In genomic region chr21:33377221-33377620, GRCh38 we compare ENCODE assay signal across 18 cellular contexts. TPM values are rescaled to one million over a fixed set of nuclear protein-coding genes. Genes with fewer than 3 reads are reported as not detected.
DNase-seq lines count a peak whose midpoint lies in the region; ATAC-seq and TF ChIP-seq lines count a peak whose summit lies in the region.
"Had no signal": no experiment of that assay in that cellular context is flagged by ENCODE, and none has a peak within 500 bp of the region (broad histone marks: within the 10 kb centered on the region; RNA-seq: fewer than 3 reads in every experiment).

No MANE protein-coding gene starts in this region.

- H3K27me3 ChIP-seq in BLaER1 treated with 17β-estradiol and CSF1 and Interleukin-3, amounts not matched to agents 10 nM and 100 nM, result no peaks in the 10 kb centered on the region
- H3K27me3 ChIP-seq: SJSA1 had no signal

- no peaks in the 10 kb centered on the region for H3K9me3 ChIP-seq in BLaER1 treated with 17β-estradiol and CSF1 and Interleukin-3, amounts not matched to agents 10 nM and 100 nM (replicated peaks in 1 of 11)
- H3K9me3 ChIP-seq: SJSA1 had no signal

- DNase-seq in GM12865 (ENCODE audit: low read depth) (peak; percentile 55), kidney tubule cell (ENCODE audit: low spot score) (peak; percentile 41), sciatic nerve (ENCODE audit: low spot score) (peak; percentile 2), NOMO-1 treated with DMSO at 0.1 percent for 48 hours (lab: John Stamatoyannopoulos, UW; ENCODE audit: unreplicated experiment) (no peak)
- DNase-seq in stimulated activated CD4-positive, alpha-beta T cell treated with anti-CD3 and anti-CD28 coated beads, Interleukin-4, amount 100 ng/mL, for 4 hours, result no peak
- DNase-seq: ACHN; AML-193; Calu3; CD4-positive, alpha-beta memory T cell; DMS53; H9; NCI-H187; NCI-H69; PC-9 had no signal

- no peak for ATAC-seq in sciatic nerve
- no peak for ATAC-seq in GM19035 (IDR thresholded peaks at IDR 0.05; ENCODE audit: unreplicated experiment)

- no peaks in the 10 kb centered on the region for H4K20me1 ChIP-seq in BLaER1 treated with 17β-estradiol and CSF1 and Interleukin-3, amounts not matched to agents 10 nM and 100 nM

- H3K36me3 ChIP-seq in BLaER1 treated with 17β-estradiol and CSF1 and Interleukin-3, amounts not matched to agents 10 nM and 100 nM, result no peaks in the 10 kb centered on the region
- H3K36me3 ChIP-seq: SJSA1 had no signal

- peaks cover 57 to 98% (median 93%) of the 10 kb centered on the region in 10 experiments for H3K4me1 ChIP-seq in BLaER1 treated with 17β-estradiol and CSF1 and Interleukin-3, amounts not matched to agents 10 nM and 100 nM

- peak overlapping the region; percentile 8 to 99 (median 97); a peak in 20 of 22 replicates for H3K27ac ChIP-seq in BLaER1 treated with 17β-estradiol and CSF1 and Interleukin-3, amounts not matched to agents 10 nM and 100 nM
- H3K27ac ChIP-seq: HL-60, PC-9, SJSA1 had no signal

- H3K4me2 ChIP-seq in BLaER1 treated with 17β-estradiol and CSF1 and Interleukin-3, amounts not matched to agents 10 nM and 100 nM, result peak overlapping the region in 8 of 11 experiments; percentile 13 to 98 (median 93); a peak in 15 of 22 replicates
- H3K4me2 ChIP-seq: PC-9 had no signal

- H3K4me3 ChIP-seq in BLaER1 treated with 17β-estradiol and CSF1 and Interleukin-3, amounts not matched to agents 10 nM and 100 nM, result no peak overlapping the region
- no peak overlapping the region for H3K4me3 ChIP-seq in GM12865 (ENCODE audit: low read depth, low read length)
- H3K4me3 ChIP-seq: PC-9, SJSA1 had no signal

- H3K9ac ChIP-seq in BLaER1 treated with 17β-estradiol and CSF1 and Interleukin-3, amounts not matched to agents 10 nM and 100 nM, result peak overlapping the region in 7 of 11 experiments; percentile 4 to 47 (median 14); a peak in 8 of 22 replicates

- intact Hi-C loops in sciatic nerve (cut with DNase I), result loop anchor here (10.0 kb wide), 1 partner anchor 172 kb away; no protein-coding TSS in a partner anchor

- TF ChIP-seq CTCF in GM12865 (IDR thresholded peaks at IDR 0.05; ENCODE audit: insufficient read depth, low read depth, low read length, missing control alignments), result no peak

RNA-seq across cellular contexts. Expression of gene IFNGR2, which starts 26.0 kb away (rescaled TPM):
- 70.1 TPM for total RNA-seq in sciatic nerve

RNA-seq across cellular contexts. Expression of gene IFNAR1, which starts 52.5 kb away (rescaled TPM):
- total RNA-seq in sciatic nerve, result 61.7 TPM

Comparison
In these comparisons a context has a peak if more than half of its experiments do, and no peak if none do; other contexts are left out.
1. DNase-seq: peak in GM12865 (single experiment), kidney tubule cell (single experiment) and sciatic nerve (single experiment); none in stimulated activated CD4-positive, alpha-beta T cell treated with anti-CD3 and anti-CD28 coated beads, Interleukin-4, amount 100 ng/mL, for 4 hours (0 of 2) and NOMO-1 treated with DMSO at 0.1 percent for 48 hours (single experiment).